Comparison of ENCODE assay signal across 8 cellular contexts in the genomic region with DNA sequence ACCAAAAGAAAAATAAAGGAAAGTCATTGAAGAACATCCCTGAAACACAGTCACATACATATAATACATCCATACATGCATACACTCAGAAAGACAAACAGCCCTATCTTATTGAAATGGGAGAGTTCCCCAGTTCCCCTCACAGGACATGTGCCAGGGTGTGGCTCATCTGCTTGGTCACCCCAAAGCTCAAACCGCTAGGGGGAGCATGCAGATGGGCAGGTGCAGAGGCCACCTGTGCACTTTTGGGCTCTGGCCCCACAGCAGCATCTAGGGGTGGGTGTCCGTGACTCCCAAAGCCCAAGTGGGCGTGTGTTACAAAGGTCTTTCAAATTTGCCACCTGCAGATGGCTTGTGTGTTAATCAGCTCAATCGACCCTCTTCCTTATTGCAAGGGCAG.
DNase-seq lines count a peak whose midpoint lies in the region; ATAC-seq and TF ChIP-seq lines count a peak whose summit lies in the region.

No MANE protein-coding gene starts in this region.

- peak; percentile 71 for ATAC-seq in GM21360 (IDR thresholded peaks at IDR 0.05; ENCODE audit: unreplicated experiment)
- peak; percentile 100 for ATAC-seq in WTC11
- no peak for ATAC-seq in HG02938 (IDR thresholded peaks at IDR 0.05; ENCODE audit: unreplicated experiment)

- H3K4me1 Mint-ChIP-seq in CD14-positive monocyte: no peaks in the 10 kb centered on the region
- H3K4me1 Mint-ChIP-seq in WTC11: no peaks in the 10 kb centered on the region

- no peaks in the 10 kb centered on the region for H3K36me3 Mint-ChIP-seq in CD14-positive monocyte
- peaks cover 19% of the 10 kb centered on the region for H3K36me3 Mint-ChIP-seq in WTC11

- no peaks in the 10 kb centered on the region for H3K9me3 ChIP-seq in iPS DF 6.9 (ENCODE audit: control insufficient read depth, insufficient read depth, low read length)

- H3K36me3 ChIP-seq in iPS DF 6.9 (ENCODE audit: control insufficient read depth, insufficient read depth, low read length): no peaks in the 10 kb centered on the region

- H3K4me3 Mint-ChIP-seq in CD14-positive monocyte (no peak overlapping the region), WTC11 (no peak overlapping the region)

- H3K9me3 Mint-ChIP-seq in CD14-positive monocyte (peaks cover 0 to 7% (median 3%) of the 10 kb centered on the region in 7 donors), WTC11 (peaks cover 20% of the 10 kb centered on the region)

- intact Hi-C loops in CD14-positive monocyte (cut with micrococcal nuclease): no loop called here

- peak; percentile 22 for TF ChIP-seq CTCF in CD14-positive monocyte (IDR thresholded peaks at IDR 0.05)
- TF ChIP-seq CTCF in WTC11 (IDR thresholded peaks at IDR 0.05): peak; percentile 54

- no CpG with 5 or more reads among the region's 4 CpGs for WGBS in iPS DF 6.9 (ENCODE audit: insufficient coverage, insufficient read length)

- CTCF ChIA-PET in WTC11 (lab: Charles Lee): interaction anchor here (0.7 to 2.4 kb wide), 18 partner anchors 8 to 423 kb away, joined by 3 to 24 read pairs (median 4); no protein-coding TSS in a partner anchor

- no peak overlapping the region for H3K4me3 ChIP-seq in iPS DF 6.9 (ENCODE audit: low read length)

- peaks cover 0 to 9% (median 2%) of the 10 kb centered on the region in 3 donors for H3K27me3 Mint-ChIP-seq in CD14-positive monocyte (ENCODE audit: low read depth in 3 of 3)
- H3K27me3 Mint-ChIP-seq in WTC11 (ENCODE audit: low read depth): no peaks in the 10 kb centered on the region

- no peak overlapping the region for H3K27ac ChIP-seq in iPS DF 6.9 (ENCODE audit: low read length)

- H3K4me1 ChIP-seq in iPS DF 6.9 (ENCODE audit: control insufficient read depth, insufficient read depth, low read length): no peaks in the 10 kb centered on the region

- no peak for DNase-seq in CD14-positive monocyte (ENCODE audit: low spot score)
- DNase-seq in WTC11 (ENCODE audit: low spot score): peak; percentile 75
- peak; percentile 43 for DNase-seq in iPS DF 6.9 (ENCODE audit: low read depth, low spot score)
- DNase-seq in NCI-H1105 treated with DMSO at 0.1 percent for 48 hours (lab: John Stamatoyannopoulos, UW): no peak
- DNase-seq in NCI-H1930 (lab: John Stamatoyannopoulos, UW): no peak
- DNase-seq in superior temporal gyrus (ENCODE audit: extremely low spot score): no peak

- no peaks in the 10 kb centered on the region for H3K27me3 ChIP-seq in iPS DF 6.9 (ENCODE audit: control insufficient read depth, insufficient read depth, low read length)

- H3K27ac Mint-ChIP-seq in CD14-positive monocyte: peak overlapping the region in 1 of 7 donors; percentile 50
- no peak overlapping the region for H3K27ac Mint-ChIP-seq in WTC11

- POLR2A ChIA-PET in WTC11 (lab: Charles Lee): interaction anchor here (1.1 kb wide), 1 partner anchor 214 kb away, joined by 7 read pairs; no protein-coding TSS in a partner anchor

TF ChIP-seq in WTC11, 78 proteins besides CTCF, POLR2A, EP300 and RAD21:
- TF ChIP-seq, protein P1, sequence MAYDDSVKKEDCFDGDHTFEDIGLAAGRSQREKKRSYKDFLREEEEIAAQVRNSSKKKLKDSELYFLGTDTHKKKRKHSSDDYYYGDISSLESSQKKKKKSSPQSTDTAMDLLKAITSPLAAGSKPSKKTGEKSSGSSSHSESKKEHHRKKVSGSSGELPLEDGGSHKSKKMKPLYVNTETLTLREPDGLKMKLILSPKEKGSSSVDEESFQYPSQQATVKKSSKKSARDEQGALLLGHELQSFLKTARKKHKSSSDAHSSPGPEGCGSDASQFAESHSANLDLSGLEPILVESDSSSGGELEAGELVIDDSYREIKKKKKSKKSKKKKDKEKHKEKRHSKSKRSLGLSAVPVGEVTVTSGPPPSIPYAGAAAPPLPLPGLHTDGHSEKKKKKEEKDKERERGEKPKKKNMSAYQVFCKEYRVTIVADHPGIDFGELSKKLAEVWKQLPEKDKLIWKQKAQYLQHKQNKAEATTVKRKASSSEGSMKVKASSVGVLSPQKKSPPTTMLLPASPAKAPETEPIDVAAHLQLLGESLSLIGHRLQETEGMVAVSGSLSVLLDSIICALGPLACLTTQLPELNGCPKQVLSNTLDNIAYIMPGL (CRISPR knock-in tag; IDR thresholded peaks at IDR 0.05): no peak
- no peak for TF ChIP-seq ZNF232 (CRISPR knock-in tag; IDR thresholded peaks at IDR 0.05)
- TF ChIP-seq PRDM15 (CRISPR knock-in tag; IDR thresholded peaks at IDR 0.05): no peak
- no peak for TF ChIP-seq MXD4 (CRISPR knock-in tag; IDR thresholded peaks at IDR 0.05; ENCODE audit: borderline replicate concordance)
- no peak for TF ChIP-seq JAZF1 (CRISPR knock-in tag; IDR thresholded peaks at IDR 0.05)
- no peak for TF ChIP-seq CREM (CRISPR knock-in tag; IDR thresholded peaks at IDR 0.05)
- TF ChIP-seq, protein P2, sequence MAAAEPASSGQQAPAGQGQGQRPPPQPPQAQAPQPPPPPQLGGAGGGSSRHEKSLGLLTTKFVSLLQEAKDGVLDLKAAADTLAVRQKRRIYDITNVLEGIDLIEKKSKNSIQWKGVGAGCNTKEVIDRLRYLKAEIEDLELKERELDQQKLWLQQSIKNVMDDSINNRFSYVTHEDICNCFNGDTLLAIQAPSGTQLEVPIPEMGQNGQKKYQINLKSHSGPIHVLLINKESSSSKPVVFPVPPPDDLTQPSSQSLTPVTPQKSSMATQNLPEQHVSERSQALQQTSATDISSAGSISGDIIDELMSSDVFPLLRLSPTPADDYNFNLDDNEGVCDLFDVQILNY (CRISPR knock-in tag; IDR thresholded peaks at IDR 0.05): no peak
- TF ChIP-seq, protein P3, sequence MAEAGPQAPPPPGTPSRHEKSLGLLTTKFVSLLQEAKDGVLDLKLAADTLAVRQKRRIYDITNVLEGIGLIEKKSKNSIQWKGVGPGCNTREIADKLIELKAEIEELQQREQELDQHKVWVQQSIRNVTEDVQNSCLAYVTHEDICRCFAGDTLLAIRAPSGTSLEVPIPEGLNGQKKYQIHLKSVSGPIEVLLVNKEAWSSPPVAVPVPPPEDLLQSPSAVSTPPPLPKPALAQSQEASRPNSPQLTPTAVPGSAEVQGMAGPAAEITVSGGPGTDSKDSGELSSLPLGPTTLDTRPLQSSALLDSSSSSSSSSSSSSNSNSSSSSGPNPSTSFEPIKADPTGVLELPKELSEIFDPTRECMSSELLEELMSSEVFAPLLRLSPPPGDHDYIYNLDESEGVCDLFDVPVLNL (CRISPR knock-in tag; IDR thresholded peaks at IDR 0.05; ENCODE audit: borderline replicate concordance, low read depth): no peak
- TF ChIP-seq SMAD4 (CRISPR knock-in tag; IDR thresholded peaks at IDR 0.05): no peak
- no peak for TF ChIP-seq HMGA2 (CRISPR knock-in tag; IDR thresholded peaks at IDR 0.05)
- no peak for TF ChIP-seq ZNF317 (CRISPR knock-in tag; IDR thresholded peaks at IDR 0.05; ENCODE audit: borderline replicate concordance, low read depth)
- no peak for TF ChIP-seq ZBTB21 (CRISPR knock-in tag; IDR thresholded peaks at IDR 0.05; ENCODE audit: borderline replicate concordance)
- TF ChIP-seq GTF2I (CRISPR knock-in tag; conservative IDR thresholded peaks at IDR 0.05): no peak
- TF ChIP-seq, protein P4, sequence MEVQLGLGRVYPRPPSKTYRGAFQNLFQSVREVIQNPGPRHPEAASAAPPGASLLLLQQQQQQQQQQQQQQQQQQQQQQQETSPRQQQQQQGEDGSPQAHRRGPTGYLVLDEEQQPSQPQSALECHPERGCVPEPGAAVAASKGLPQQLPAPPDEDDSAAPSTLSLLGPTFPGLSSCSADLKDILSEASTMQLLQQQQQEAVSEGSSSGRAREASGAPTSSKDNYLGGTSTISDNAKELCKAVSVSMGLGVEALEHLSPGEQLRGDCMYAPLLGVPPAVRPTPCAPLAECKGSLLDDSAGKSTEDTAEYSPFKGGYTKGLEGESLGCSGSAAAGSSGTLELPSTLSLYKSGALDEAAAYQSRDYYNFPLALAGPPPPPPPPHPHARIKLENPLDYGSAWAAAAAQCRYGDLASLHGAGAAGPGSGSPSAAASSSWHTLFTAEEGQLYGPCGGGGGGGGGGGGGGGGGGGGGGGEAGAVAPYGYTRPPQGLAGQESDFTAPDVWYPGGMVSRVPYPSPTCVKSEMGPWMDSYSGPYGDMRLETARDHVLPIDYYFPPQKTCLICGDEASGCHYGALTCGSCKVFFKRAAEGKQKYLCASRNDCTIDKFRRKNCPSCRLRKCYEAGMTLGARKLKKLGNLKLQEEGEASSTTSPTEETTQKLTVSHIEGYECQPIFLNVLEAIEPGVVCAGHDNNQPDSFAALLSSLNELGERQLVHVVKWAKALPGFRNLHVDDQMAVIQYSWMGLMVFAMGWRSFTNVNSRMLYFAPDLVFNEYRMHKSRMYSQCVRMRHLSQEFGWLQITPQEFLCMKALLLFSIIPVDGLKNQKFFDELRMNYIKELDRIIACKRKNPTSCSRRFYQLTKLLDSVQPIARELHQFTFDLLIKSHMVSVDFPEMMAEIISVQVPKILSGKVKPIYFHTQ (CRISPR knock-in tag; IDR thresholded peaks at IDR 0.05): no peak
- TF ChIP-seq ELF4 (CRISPR knock-in tag; IDR thresholded peaks at IDR 0.05; ENCODE audit: low read depth): no peak
- TF ChIP-seq ESRRA (CRISPR knock-in tag; IDR thresholded peaks at IDR 0.05; ENCODE audit: borderline replicate concordance): no peak

Comparison
In these comparisons a context has a peak if more than half of its experiments do, and no peak if none do; other contexts are left out.
1. DNase-seq: peak in WTC11 (single experiment) and iPS DF 6.9 (single experiment); none in CD14-positive monocyte (single experiment), NCI-H1105 treated with DMSO at 0.1 percent for 48 hours (single experiment), NCI-H1930 (0 of 2) and superior temporal gyrus (single experiment).